Comparison of ENCODE assay signal across 29 cellular contexts in the genomic region with DNA sequence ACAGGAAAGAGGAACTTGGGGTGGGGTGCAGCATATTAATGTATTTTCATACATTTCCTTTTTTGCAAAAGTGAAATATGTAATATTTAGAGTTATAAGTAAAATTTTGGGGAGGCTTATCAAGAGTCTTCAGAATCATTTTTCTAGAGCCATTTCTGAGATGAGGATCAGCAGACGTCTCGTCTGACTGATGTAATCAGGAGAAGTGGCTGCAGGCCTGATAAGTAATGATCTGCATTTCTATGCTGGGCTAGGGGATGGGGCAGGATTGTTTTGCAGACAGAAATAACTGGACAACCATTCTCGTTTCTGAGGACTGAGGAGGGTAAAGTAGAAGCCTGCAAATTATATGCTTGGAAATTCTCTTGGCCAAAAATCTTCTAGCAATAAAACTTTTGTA.
"Had no signal": no experiment of that assay in that cellular context is flagged by ENCODE, and none has a peak within 500 bp of the region (broad histone marks: within the 10 kb centered on the region; RNA-seq: fewer than 3 reads in every experiment).

No MANE protein-coding gene starts in this region.

- H3K9me3 Mint-ChIP-seq: activated CD4-positive, alpha-beta T cell treated with anti-CD3 and anti-CD28 coated beads, Interleukin-2, amount 10 ng/mL, durations not matched to agents 7 days and 5 days; activated naive CD4-positive, alpha-beta T cell treated with anti-CD3 and anti-CD28 coated beads, Interleukin-2, amount 50 U/mL, for 24 hours; activated T-cell treated with anti-CD3 and anti-CD28 coated beads, Interleukin-2, amount 50 U/mL, for 24 hours; activated T-helper 2 cell treated with anti-CD3 and anti-CD28 coated beads, Interferon-gamma antibody, Interleukin-2, Interleukin-4, amounts not matched to agents 10 μg/mL and 5 μg/mL and 100 μg/mL, durations not matched to agents 14 hours and 24 hours and 36 hours; central memory CD8-positive, alpha-beta T cell had no signal

- H3K27me3 ChIP-seq: ascending aorta, cardiac muscle cell, MG63, SJCRH30 had no signal

- DNase-seq: activated CD4-positive, alpha-beta T cell treated with anti-CD3 and anti-CD28 coated beads for 1 hour; activated CD4-positive, alpha-beta T cell treated with anti-CD3 and anti-CD28 coated beads, Interleukin-2, amount 10 ng/mL, durations not matched to agents 7 days and 5 days; activated CD4-positive, alpha-beta T cell treated with anti-CD3 and anti-CD28 coated beads, Interleukin-2, amount 50 U/mL, for 48 hours; activated CD4-positive, CD25-positive, alpha-beta regulatory T cell; activated CD8-positive, alpha-beta T cell treated with anti-CD3 and anti-CD28 coated beads, Interleukin-2, amount 10 ng/mL, durations not matched to agents 7 days and 5 days; activated gamma-delta T cell; activated naive CD4-positive, alpha-beta T cell treated with Interleukin-2 at 50 U/mL for 16 hours; activated naive CD8-positive, alpha-beta T cell treated with anti-CD3 and anti-CD28 coated beads, Interleukin-2, amount 10 ng/mL, durations not matched to agents 7 days and 5 days; activated T-cell treated with anti-CD3 and anti-CD28 coated beads, Interleukin-2, amount 50 U/mL, for 24 hours; amygdala; Kasumi-1; KG1; MG63; NCI-H1105 treated with DMSO at 0.1 percent for 48 hours; NCI-H1436 treated with DMSO at 0.1 percent for 48 hours; NCI-H1694 treated with DMSO at 0.1 percent for 48 hours; NCI-H2029; NCI-H345; NCI-H524 treated with DMSO at 0.1 percent for 48 hours; SHP77; SJCRH30; T1000; WERI-Rb-1 had no signal

- H3K4me3 Mint-ChIP-seq: activated CD4-positive, alpha-beta T cell treated with anti-CD3 and anti-CD28 coated beads, Interleukin-2, amount 10 ng/mL, durations not matched to agents 7 days and 5 days; activated CD8-positive, alpha-beta T cell treated with anti-CD3 and anti-CD28 coated beads, Interleukin-2, amount 10 ng/mL, durations not matched to agents 7 days and 5 days; activated naive CD4-positive, alpha-beta T cell treated with anti-CD3 and anti-CD28 coated beads, Interleukin-2, amount 50 U/mL, for 24 hours; activated naive CD8-positive, alpha-beta T cell treated with anti-CD3 and anti-CD28 coated beads, Interleukin-2, amount 10 ng/mL, durations not matched to agents 7 days and 5 days; activated T-cell treated with anti-CD3 and anti-CD28 coated beads, Interleukin-2, amount 50 U/mL, for 24 hours; central memory CD8-positive, alpha-beta T cell had no signal

- H3K4me1 Mint-ChIP-seq: activated CD4-positive, alpha-beta T cell treated with anti-CD3 and anti-CD28 coated beads, Interleukin-2, amount 10 ng/mL, durations not matched to agents 7 days and 5 days; activated naive CD4-positive, alpha-beta T cell treated with anti-CD3 and anti-CD28 coated beads, Interleukin-2, amount 50 U/mL, for 24 hours; activated naive CD8-positive, alpha-beta T cell treated with anti-CD3 and anti-CD28 coated beads, Interleukin-2, amount 10 ng/mL, durations not matched to agents 7 days and 5 days; central memory CD8-positive, alpha-beta T cell had no signal

- H3K27ac Mint-ChIP-seq: activated CD4-positive, alpha-beta T cell treated with anti-CD3 and anti-CD28 coated beads, Interleukin-2, amount 10 ng/mL, durations not matched to agents 7 days and 5 days; activated CD8-positive, alpha-beta T cell treated with anti-CD3 and anti-CD28 coated beads, Interleukin-2, amount 10 ng/mL, durations not matched to agents 7 days and 5 days; activated naive CD4-positive, alpha-beta T cell treated with anti-CD3 and anti-CD28 coated beads, Interleukin-2, amount 50 U/mL, for 24 hours; activated naive CD8-positive, alpha-beta T cell treated with anti-CD3 and anti-CD28 coated beads, Interleukin-2, amount 10 ng/mL, durations not matched to agents 7 days and 5 days; activated T-cell treated with anti-CD3 and anti-CD28 coated beads, Interleukin-2, amount 50 U/mL, for 24 hours; activated T-helper 2 cell treated with anti-CD3 and anti-CD28 coated beads, Interferon-gamma antibody, Interleukin-2, Interleukin-4, amounts not matched to agents 10 μg/mL and 5 μg/mL and 100 μg/mL, durations not matched to agents 14 hours and 24 hours and 36 hours had no signal

- H3K4me3 ChIP-seq: ascending aorta, cardiac muscle cell, MG63, SJCRH30 had no signal

- H3K36me3 ChIP-seq: ascending aorta, cardiac muscle cell, MG63, SJCRH30, WERI-Rb-1 had no signal

- H3K27ac ChIP-seq: ascending aorta, cardiac muscle cell, SJCRH30, WERI-Rb-1 had no signal

- ATAC-seq: activated CD8-positive, alpha-beta T cell treated with anti-CD3 and anti-CD28 coated beads, Interleukin-2, amount 10 ng/mL, durations not matched to agents 7 days and 5 days; Panc1 had no signal

- H3K4me1 ChIP-seq: ascending aorta, SJCRH30 had no signal

- H3K9me3 ChIP-seq: ascending aorta, MG63, SJCRH30 had no signal

- H3K27me3 Mint-ChIP-seq: activated CD4-positive, alpha-beta T cell treated with anti-CD3 and anti-CD28 coated beads, Interleukin-2, amount 10 ng/mL, durations not matched to agents 7 days and 5 days had no signal
